In the genomic region with DNA sequence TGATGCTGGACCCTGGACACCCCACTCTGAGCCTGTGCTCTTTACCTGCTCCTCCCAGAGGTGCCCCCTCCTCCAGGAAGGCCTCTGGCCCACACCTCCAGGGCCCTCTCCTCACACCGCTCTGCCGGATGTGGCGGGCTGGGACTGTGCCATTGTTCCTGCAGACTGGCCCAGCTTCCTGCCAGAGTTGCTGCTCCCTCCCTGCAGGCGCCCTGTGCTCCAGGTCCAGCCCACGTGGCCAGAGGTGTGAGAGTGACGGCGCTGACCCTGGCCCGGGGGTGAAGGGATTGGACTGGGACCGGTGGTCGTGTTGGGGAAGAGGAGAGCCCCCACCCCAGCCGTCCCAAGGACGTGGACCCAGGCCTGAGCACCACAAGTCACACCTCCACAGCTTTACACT, we compare ENCODE assay signal across 1 cellular context.
TF ChIP-seq lines count a peak whose summit lies in the region.

No MANE protein-coding gene starts in this region.

TF ChIP-seq in HepG2, 621 proteins besides CTCF, POLR2A, EP300 and RAD21:
- TF ChIP-seq, protein P1, sequence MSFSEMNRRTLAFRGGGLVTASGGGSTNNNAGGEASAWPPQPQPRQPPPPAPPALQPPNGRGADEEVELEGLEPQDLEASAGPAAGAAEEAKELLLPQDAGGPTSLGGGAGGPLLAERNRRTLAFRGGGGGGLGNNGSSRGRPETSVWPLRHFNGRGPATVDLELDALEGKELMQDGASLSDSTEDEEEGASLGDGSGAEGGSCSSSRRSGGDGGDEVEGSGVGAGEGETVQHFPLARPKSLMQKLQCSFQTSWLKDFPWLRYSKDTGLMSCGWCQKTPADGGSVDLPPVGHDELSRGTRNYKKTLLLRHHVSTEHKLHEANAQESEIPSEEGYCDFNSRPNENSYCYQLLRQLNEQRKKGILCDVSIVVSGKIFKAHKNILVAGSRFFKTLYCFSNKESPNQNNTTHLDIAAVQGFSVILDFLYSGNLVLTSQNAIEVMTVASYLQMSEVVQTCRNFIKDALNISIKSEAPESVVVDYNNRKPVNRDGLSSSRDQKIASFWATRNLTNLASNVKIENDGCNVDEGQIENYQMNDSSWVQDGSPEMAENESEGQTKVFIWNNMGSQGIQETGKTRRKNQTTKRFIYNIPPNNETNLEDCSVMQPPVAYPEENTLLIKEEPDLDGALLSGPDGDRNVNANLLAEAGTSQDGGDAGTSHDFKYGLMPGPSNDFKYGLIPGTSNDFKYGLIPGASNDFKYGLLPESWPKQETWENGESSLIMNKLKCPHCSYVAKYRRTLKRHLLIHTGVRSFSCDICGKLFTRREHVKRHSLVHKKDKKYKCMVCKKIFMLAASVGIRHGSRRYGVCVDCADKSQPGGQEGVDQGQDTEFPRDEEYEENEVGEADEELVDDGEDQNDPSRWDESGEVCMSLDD (CRISPR knock-in tag; IDR thresholded peaks at IDR 0.05; ENCODE audit: borderline replicate concordance), result no peak
- TF ChIP-seq ZNF335 (CRISPR knock-in tag; IDR thresholded peaks at IDR 0.05), result no peak
